Comparison of ENCODE assay signal across 1 cellular context in the genomic region with DNA sequence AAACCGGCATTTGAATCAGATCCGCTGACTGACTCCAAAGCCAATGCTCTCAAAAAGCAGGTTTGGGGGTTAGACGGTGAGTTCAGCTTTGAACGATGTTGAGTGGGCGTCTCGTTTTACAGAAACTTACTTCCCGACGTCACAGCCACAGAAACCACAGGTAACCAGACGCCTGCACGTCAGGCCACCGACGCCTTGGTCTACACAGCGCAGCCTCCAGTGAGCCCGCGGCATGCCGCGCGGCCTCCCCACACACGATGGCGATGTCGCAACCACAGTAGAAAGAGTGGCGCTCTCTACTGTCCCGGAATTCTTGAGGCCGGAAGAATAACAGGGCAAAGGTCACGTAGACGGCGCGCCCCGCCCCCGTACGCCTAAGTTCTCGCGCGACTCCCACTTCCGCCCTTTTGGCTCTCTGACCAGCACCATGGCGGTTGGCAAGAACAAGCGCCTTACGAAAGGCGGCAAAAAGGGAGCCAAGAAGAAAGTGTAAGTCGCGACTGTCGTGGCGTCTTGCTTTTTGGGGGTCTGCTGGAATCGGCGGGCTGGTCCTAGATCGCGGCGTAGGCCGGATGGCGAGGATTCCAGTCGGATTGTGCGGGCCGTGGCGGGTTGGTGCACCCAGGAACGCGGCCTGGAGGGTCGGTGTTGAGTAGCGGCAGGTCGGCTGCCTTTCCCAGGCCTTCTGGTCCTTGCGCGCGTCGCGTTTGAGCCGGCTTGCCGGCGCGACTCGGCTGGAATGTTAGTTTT.
TF ChIP-seq lines count a peak whose summit lies in the region.

A gene (plus strand): TSS at position 403 of the 750 bp plus-strand sequence. CDS start 25 bp downstream, at position 428.

TF ChIP-seq in HepG2, 621 proteins besides CTCF, POLR2A, EP300 and RAD21 (continued from another document and continues in another):
- TF ChIP-seq, protein P1, sequence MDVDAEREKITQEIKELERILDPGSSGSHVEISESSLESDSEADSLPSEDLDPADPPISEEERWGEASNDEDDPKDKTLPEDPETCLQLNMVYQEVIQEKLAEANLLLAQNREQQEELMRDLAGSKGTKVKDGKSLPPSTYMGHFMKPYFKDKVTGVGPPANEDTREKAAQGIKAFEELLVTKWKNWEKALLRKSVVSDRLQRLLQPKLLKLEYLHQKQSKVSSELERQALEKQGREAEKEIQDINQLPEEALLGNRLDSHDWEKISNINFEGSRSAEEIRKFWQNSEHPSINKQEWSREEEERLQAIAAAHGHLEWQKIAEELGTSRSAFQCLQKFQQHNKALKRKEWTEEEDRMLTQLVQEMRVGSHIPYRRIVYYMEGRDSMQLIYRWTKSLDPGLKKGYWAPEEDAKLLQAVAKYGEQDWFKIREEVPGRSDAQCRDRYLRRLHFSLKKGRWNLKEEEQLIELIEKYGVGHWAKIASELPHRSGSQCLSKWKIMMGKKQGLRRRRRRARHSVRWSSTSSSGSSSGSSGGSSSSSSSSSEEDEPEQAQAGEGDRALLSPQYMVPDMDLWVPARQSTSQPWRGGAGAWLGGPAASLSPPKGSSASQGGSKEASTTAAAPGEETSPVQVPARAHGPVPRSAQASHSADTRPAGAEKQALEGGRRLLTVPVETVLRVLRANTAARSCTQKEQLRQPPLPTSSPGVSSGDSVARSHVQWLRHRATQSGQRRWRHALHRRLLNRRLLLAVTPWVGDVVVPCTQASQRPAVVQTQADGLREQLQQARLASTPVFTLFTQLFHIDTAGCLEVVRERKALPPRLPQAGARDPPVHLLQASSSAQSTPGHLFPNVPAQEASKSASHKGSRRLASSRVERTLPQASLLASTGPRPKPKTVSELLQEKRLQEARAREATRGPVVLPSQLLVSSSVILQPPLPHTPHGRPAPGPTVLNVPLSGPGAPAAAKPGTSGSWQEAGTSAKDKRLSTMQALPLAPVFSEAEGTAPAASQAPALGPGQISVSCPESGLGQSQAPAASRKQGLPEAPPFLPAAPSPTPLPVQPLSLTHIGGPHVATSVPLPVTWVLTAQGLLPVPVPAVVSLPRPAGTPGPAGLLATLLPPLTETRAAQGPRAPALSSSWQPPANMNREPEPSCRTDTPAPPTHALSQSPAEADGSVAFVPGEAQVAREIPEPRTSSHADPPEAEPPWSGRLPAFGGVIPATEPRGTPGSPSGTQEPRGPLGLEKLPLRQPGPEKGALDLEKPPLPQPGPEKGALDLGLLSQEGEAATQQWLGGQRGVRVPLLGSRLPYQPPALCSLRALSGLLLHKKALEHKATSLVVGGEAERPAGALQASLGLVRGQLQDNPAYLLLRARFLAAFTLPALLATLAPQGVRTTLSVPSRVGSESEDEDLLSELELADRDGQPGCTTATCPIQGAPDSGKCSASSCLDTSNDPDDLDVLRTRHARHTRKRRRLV (CRISPR knock-in tag; IDR thresholded peaks at IDR 0.05): no peak; the same call in 1 of the 2 replicates
- TF ChIP-seq ZNF674 (CRISPR knock-in tag; IDR thresholded peaks at IDR 0.05; ENCODE audit: low read depth) (no peak), ATF1 (CRISPR knock-in tag; IDR thresholded peaks at IDR 0.05) (no peak; the same call in none of the 2 replicates), ZNF207 (IDR thresholded peaks at IDR 0.05; ENCODE audit: borderline replicate concordance) (no peak), ZFX (CRISPR knock-in tag; IDR thresholded peaks at IDR 0.05; ENCODE audit: low read depth) (peak; percentile 99), ZFP62 (CRISPR knock-in tag; IDR thresholded peaks at IDR 0.05) (no peak), ZNF878 (CRISPR knock-in tag; IDR thresholded peaks at IDR 0.05) (peak; percentile 34; the same call in 1 of the 2 replicates), MYC (CRISPR knock-in tag; IDR thresholded peaks at IDR 0.05; ENCODE audit: borderline replicate concordance) (peak; percentile 99), ZNF431 (CRISPR knock-in tag; IDR thresholded peaks at IDR 0.05; ENCODE audit: borderline replicate concordance, low read depth) (peak; percentile 88), ZFAT (CRISPR knock-in tag; conservative IDR thresholded peaks at IDR 0.05) (0 out of 2 replicates have a peak, but pooled peaks have one; percentile 50), ZNF672 (CRISPR knock-in tag; IDR thresholded peaks at IDR 0.05) (no peak), SIX4 (CRISPR knock-in tag; IDR thresholded peaks at IDR 0.05) (no peak; the same call in 1 of the 2 replicates), ZNF343 (CRISPR knock-in tag; IDR thresholded peaks at IDR 0.05) (0 out of 2 replicates have a peak, but pooled peaks have one; percentile 59), NR3C1 (CRISPR knock-in tag; IDR thresholded peaks at IDR 0.05) (no peak), DNMT1 (CRISPR knock-in tag; IDR thresholded peaks at IDR 0.05) (no peak), MXD4 (CRISPR knock-in tag; IDR thresholded peaks at IDR 0.05) (peak; percentile 67), ZNF292 (CRISPR knock-in tag; IDR thresholded peaks at IDR 0.05; ENCODE audit: borderline replicate concordance, low read depth) (0 out of 2 replicates have a peak, but pooled peaks have one; percentile 37), ELF1 (CRISPR knock-in tag; IDR thresholded peaks at IDR 0.05) (peak; percentile 99), ZBTB38 (CRISPR knock-in tag; IDR thresholded peaks at IDR 0.05) (peak; percentile 73; the same call in 1 of the 2 replicates), MATR3 (CRISPR knock-in tag; IDR thresholded peaks at IDR 0.05) (no peak), SIN3B (IDR thresholded peaks at IDR 0.05; ENCODE audit: low read length) (peak; percentile 0; the same call in 1 of the 2 replicates), RFXANK (CRISPR knock-in tag; IDR thresholded peaks at IDR 0.05) (peak; percentile 78; the same call in 1 of the 2 replicates), FOXK2 (IDR thresholded peaks at IDR 0.05) (peak; percentile 60; the same call in 1 of the 2 replicates), U2AF2 (IDR thresholded peaks at IDR 0.05; ENCODE audit: low read depth, low read length) (peak; percentile 91; the same call in 1 of the 2 replicates), CEBPB (IDR thresholded peaks at IDR 0.05; ENCODE audit: borderline replicate concordance, low read depth, low read length) (peak; percentile 99)
- TF ChIP-seq, protein P2, sequence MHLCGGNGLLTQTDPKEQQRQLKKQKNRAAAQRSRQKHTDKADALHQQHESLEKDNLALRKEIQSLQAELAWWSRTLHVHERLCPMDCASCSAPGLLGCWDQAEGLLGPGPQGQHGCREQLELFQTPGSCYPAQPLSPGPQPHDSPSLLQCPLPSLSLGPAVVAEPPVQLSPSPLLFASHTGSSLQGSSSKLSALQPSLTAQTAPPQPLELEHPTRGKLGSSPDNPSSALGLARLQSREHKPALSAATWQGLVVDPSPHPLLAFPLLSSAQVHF (CRISPR knock-in tag; IDR thresholded peaks at IDR 0.05): no peak
- TF ChIP-seq, protein P3, sequence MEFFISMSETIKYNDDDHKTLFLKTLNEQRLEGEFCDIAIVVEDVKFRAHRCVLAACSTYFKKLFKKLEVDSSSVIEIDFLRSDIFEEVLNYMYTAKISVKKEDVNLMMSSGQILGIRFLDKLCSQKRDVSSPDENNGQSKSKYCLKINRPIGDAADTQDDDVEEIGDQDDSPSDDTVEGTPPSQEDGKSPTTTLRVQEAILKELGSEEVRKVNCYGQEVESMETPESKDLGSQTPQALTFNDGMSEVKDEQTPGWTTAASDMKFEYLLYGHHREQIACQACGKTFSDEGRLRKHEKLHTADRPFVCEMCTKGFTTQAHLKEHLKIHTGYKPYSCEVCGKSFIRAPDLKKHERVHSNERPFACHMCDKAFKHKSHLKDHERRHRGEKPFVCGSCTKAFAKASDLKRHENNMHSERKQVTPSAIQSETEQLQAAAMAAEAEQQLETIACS (CRISPR knock-in tag; IDR thresholded peaks at IDR 0.05): peak; percentile 26; the same call in 1 of the 2 replicates
- TF ChIP-seq, protein P4, sequence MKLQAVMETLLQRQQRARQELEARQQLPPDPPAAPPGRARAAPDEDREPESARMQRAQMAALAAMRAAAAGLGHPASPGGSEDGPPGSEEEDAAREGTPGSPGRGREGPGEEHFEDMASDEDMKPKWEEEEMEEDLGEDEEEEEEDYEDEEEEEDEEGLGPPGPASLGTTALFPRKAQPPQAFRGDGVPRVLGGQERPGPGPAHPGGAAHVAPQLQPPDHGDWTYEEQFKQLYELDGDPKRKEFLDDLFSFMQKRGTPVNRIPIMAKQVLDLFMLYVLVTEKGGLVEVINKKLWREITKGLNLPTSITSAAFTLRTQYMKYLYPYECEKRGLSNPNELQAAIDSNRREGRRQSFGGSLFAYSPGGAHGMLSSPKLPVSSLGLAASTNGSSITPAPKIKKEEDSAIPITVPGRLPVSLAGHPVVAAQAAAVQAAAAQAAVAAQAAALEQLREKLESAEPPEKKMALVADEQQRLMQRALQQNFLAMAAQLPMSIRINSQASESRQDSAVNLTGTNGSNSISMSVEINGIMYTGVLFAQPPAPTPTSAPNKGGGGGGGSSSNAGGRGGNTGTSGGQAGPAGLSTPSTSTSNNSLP (IDR thresholded peaks at IDR 0.05; ENCODE audit: low read depth, low read length): peak; percentile 67; the same call in 1 of the 2 replicates
- TF ChIP-seq, protein P5, sequence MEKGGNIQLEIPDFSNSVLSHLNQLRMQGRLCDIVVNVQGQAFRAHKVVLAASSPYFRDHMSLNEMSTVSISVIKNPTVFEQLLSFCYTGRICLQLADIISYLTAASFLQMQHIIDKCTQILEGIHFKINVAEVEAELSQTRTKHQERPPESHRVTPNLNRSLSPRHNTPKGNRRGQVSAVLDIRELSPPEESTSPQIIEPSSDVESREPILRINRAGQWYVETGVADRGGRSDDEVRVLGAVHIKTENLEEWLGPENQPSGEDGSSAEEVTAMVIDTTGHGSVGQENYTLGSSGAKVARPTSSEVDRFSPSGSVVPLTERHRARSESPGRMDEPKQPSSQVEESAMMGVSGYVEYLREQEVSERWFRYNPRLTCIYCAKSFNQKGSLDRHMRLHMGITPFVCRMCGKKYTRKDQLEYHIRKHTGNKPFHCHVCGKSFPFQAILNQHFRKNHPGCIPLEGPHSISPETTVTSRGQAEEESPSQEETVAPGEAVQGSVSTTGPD (CRISPR knock-in tag; IDR thresholded peaks at IDR 0.05): no peak
- TF ChIP-seq, protein P6, sequence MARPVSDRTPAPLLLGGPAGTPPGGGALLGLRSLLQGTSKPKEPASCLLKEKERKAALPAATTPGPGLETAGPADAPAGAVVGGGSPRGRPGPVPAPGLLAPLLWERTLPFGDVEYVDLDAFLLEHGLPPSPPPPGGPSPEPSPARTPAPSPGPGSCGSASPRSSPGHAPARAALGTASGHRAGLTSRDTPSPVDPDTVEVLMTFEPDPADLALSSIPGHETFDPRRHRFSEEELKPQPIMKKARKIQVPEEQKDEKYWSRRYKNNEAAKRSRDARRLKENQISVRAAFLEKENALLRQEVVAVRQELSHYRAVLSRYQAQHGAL (CRISPR knock-in tag; IDR thresholded peaks at IDR 0.05; ENCODE audit: not compliant biosample characterization): no peak
- TF ChIP-seq, protein P7, sequence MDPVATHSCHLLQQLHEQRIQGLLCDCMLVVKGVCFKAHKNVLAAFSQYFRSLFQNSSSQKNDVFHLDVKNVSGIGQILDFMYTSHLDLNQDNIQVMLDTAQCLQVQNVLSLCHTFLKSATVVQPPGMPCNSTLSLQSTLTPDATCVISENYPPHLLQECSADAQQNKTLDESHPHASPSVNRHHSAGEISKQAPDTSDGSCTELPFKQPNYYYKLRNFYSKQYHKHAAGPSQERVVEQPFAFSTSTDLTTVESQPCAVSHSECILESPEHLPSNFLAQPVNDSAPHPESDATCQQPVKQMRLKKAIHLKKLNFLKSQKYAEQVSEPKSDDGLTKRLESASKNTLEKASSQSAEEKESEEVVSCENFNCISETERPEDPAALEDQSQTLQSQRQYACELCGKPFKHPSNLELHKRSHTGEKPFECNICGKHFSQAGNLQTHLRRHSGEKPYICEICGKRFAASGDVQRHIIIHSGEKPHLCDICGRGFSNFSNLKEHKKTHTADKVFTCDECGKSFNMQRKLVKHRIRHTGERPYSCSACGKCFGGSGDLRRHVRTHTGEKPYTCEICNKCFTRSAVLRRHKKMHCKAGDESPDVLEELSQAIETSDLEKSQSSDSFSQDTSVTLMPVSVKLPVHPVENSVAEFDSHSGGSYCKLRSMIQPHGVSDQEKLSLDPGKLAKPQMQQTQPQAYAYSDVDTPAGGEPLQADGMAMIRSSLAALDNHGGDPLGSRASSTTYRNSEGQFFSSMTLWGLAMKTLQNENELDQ (CRISPR knock-in tag; IDR thresholded peaks at IDR 0.05; ENCODE audit: borderline replicate concordance): peak; percentile 84; the same call in 1 of the 2 replicates
- TF ChIP-seq, protein P8, sequence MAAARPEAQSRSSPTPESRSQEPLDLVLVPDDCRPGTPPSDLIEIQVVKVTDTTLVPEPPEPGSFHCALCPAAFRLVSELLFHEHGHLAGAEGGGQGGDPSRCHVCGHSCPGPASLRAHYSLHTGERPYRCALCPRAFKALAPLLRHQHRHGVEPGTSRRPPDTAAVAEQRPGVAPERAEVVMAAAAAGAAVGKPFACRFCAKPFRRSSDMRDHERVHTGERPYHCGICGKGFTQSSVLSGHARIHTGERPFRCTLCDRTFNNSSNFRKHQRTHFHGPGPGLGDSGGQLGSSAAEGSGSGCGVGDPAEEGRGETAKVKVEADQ (CRISPR knock-in tag; IDR thresholded peaks at IDR 0.05; ENCODE audit: borderline replicate concordance): peak; percentile 85; the same call in 1 of the 2 replicates
- TF ChIP-seq, protein P9, sequence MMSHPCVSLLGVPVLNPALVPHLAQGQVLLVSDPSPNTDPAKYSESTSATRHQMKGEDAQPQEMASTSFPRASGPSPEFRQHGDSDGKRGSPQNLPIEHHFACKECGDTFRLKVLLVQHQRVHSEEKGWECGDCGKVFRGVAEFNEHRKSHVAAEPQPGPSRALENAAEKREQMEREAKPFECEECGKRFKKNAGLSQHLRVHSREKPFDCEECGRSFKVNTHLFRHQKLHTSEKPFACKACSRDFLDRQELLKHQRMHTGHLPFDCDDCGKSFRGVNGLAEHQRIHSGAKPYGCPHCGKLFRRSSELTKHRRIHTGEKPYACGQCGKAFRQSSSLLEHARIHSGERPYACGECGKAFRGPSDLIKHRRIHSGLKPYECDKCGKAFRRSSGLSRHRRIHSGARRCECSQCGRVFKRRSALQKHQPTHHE (CRISPR knock-in tag; IDR thresholded peaks at IDR 0.05; ENCODE audit: borderline replicate concordance): peak; percentile 88; the same call in 1 of the 2 replicates
- TF ChIP-seq, protein P10, sequence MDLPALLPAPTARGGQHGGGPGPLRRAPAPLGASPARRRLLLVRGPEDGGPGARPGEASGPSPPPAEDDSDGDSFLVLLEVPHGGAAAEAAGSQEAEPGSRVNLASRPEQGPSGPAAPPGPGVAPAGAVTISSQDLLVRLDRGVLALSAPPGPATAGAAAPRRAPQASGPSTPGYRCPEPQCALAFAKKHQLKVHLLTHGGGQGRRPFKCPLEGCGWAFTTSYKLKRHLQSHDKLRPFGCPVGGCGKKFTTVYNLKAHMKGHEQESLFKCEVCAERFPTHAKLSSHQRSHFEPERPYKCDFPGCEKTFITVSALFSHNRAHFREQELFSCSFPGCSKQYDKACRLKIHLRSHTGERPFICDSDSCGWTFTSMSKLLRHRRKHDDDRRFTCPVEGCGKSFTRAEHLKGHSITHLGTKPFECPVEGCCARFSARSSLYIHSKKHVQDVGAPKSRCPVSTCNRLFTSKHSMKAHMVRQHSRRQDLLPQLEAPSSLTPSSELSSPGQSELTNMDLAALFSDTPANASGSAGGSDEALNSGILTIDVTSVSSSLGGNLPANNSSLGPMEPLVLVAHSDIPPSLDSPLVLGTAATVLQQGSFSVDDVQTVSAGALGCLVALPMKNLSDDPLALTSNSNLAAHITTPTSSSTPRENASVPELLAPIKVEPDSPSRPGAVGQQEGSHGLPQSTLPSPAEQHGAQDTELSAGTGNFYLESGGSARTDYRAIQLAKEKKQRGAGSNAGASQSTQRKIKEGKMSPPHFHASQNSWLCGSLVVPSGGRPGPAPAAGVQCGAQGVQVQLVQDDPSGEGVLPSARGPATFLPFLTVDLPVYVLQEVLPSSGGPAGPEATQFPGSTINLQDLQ (CRISPR knock-in tag; IDR thresholded peaks at IDR 0.05): peak; percentile 78; the same call in 1 of the 2 replicates
